ENCODE assay signal across 8 cellular contexts in the genomic region with DNA sequence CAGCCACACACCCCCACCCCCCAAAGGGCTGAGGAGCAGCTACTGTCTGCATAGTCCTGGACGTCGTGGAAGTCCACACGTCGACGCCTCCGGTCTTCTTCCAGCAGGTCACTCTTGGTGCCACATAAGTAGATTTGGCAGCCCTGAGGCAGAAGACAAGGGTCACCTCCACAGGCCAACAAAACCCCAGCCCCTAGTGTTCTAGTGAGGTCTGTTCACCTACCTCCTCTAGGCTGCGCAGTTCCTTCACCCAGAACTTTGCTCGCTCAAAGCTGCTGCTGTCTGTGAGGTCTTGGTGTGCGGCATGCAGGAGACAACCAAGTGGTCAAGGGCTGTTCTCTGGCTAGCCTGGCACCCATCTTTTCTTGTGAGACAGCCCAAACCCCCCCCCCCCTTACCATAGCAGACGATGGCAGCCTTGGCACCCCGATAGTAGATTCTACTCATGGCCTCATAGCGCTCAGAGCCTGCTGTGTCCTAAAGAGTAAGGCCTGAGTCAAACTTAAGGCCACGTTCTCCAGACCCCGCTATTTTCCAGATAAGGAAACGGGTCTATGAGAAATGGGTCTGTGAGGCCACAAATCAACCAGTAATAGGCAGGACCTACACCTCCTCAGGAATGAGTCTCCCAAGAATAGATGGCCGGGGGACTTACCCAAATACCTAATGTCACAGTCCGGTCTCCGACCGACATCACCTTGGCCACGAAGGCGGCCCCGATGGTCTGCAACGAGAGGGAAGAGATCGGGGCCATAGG. TPM values are rescaled to one million over a fixed set of nuclear protein-coding genes. Genes with fewer than 3 reads are reported as not detected.
DNase-seq lines count a peak whose midpoint lies in the region; ATAC-seq and TF ChIP-seq lines count a peak whose summit lies in the region.

No MANE protein-coding gene starts in this region.

- 37 to 39% methylated on average over 24 of the region's 24 CpGs for WGBS in lung, 2 donors

- H3K36me3 Mint-ChIP-seq in brain: peaks cover 38% of the 10 kb centered on the region

- peak overlapping the region; percentile 92 to 98 (median 95) for H3K4me3 Mint-ChIP-seq in brain

- peaks cover 23% of the 10 kb centered on the region for H3K4me1 ChIP-seq in Loucy (ENCODE audit: insufficient read depth, low read length, poor library complexity, severe bottlenecking)
- H3K4me1 ChIP-seq in lung (ENCODE audit: control insufficient read depth in 2 of 2, insufficient read depth in 2 of 2, low read length in 2 of 2): peaks cover 11 to 33% of the 10 kb centered on the region in 2 donors

- H3K27me3 ChIP-seq in Loucy (ENCODE audit: insufficient read depth, low read length, poor library complexity, severe bottlenecking) (no peaks in the 10 kb centered on the region), lung (ENCODE audit: control insufficient read depth, insufficient read depth) (no peaks in the 10 kb centered on the region)

- H3K9me3 Mint-ChIP-seq in brain: no peaks in the 10 kb centered on the region

- DNase-seq in COLO668 (lab: John Stamatoyannopoulos, UW; ENCODE audit: unreplicated experiment) (peak; percentile 6), lung (ENCODE audit: low spot score) (no peak), NCI-H2081 treated with DMSO at 0.1 percent for 48 hours (lab: John Stamatoyannopoulos, UW) (no peak), activated gamma-delta T cell treated with Interleukin-2 at 50 U/mL for 16 hours (no peak), sciatic nerve (ENCODE audit: low spot score) (no peak)

- H3K79me2 ChIP-seq in Loucy (ENCODE audit: insufficient read depth, low read length): peaks cover 46% of the 10 kb centered on the region

- peak overlapping the region; percentile 77; the same call in 1 of the 2 replicates for H2AFZ ChIP-seq in Loucy (ENCODE audit: low read length)

- H3K4me3 ChIP-seq in Loucy (ENCODE audit: low read length, poor library complexity, severe bottlenecking) (peak overlapping the region; percentile 87), lung (peak overlapping the region; percentile 82)

- peaks cover 55% of the 10 kb centered on the region for H3K4me1 Mint-ChIP-seq in brain

- peak overlapping the region; percentile 69 to 93 (median 86) for H3K27ac Mint-ChIP-seq in brain

- peak overlapping the region in 1 of 2 donors; percentile 79 for H3K27ac ChIP-seq in lung (ENCODE audit: low read depth in 1 of 2, low read length in 1 of 2)

- H3K36me3 ChIP-seq in Loucy (ENCODE audit: insufficient read depth, low read length) (no peaks in the 10 kb centered on the region; the same call in 1 of the 2 replicates), lung (ENCODE audit: control insufficient read depth in 2 of 2, insufficient read depth in 2 of 2, low read length in 2 of 2) (peaks cover 4 to 19% of the 10 kb centered on the region in 2 donors)

- TF ChIP-seq CTCF in Loucy (conservative IDR thresholded peaks at IDR 0.05; ENCODE audit: low read length) (no peak), brain (conservative IDR thresholded peaks at IDR 0.05) (no peak), lung (IDR thresholded peaks at IDR 0.05; ENCODE audit: control extremely low read depth, extremely low read depth) (no peak)

- intact Hi-C loops in sciatic nerve (cut with DNase I): loop anchor here (5.0 kb wide), 1 partner anchor 175 kb away; no protein-coding TSS in a partner anchor

- no peaks in the 10 kb centered on the region for H3K9me3 ChIP-seq in Loucy (ENCODE audit: insufficient read depth, low read depth, low read length)
- no peaks in the 10 kb centered on the region for H3K9me3 ChIP-seq in lung (ENCODE audit: control insufficient read depth in 2 of 2, insufficient read depth in 1 of 2, low read length in 1 of 2)

- peak overlapping the region; percentile 79 for H3K4me2 ChIP-seq in Loucy (ENCODE audit: low read depth, low read length, poor library complexity, severe bottlenecking)

- ATAC-seq in lung (ENCODE audit: insufficient read depth, low FRiP score) (no peak), sciatic nerve (no peak), GM18867 (IDR thresholded peaks at IDR 0.05; ENCODE audit: unreplicated experiment) (no peak)

- H3K27me3 Mint-ChIP-seq in brain: no peaks in the 10 kb centered on the region

- H3F3A ChIP-seq in Loucy (ENCODE audit: low read depth): no peaks in the 10 kb centered on the region

- H4K20me1 ChIP-seq in Loucy (ENCODE audit: insufficient read depth, low read length, poor library complexity, severe bottlenecking): peaks cover 6% of the 10 kb centered on the region

- no peaks in the 10 kb centered on the region for H3K9me2 ChIP-seq in Loucy (replicated peaks; ENCODE audit: low read depth, low read length)

- H3K9ac ChIP-seq in Loucy (ENCODE audit: low read depth, low read length, poor library complexity, severe bottlenecking): peak overlapping the region; percentile 89

RNA-seq across cellular contexts. Expression of gene RAB24, which starts 1.0 kb away (rescaled TPM):
- polyA plus RNA-seq in brain (ENCODE audit: insufficient read depth, low read depth, low replicate concordance): 17.3 TPM
- total RNA-seq in lung: 10 to 100 TPM; 25.9 to 29.5 TPM
- polyA plus RNA-seq in lung: 10 to 100 TPM; 55.4 to 76.6 TPM
- total RNA-seq in sciatic nerve: 24.4 TPM

RNA-seq across cellular contexts. Expression of gene PRELID1, which starts 1.1 kb away (rescaled TPM):
- polyA plus RNA-seq in brain (ENCODE audit: insufficient read depth, low read depth, low replicate concordance) (96.8 TPM), lung (100 to 1,000 TPM; 133 to 236 TPM)
- total RNA-seq in lung (100 to 1,000 TPM in 1 of 2 donors, 10 to 100 TPM in 1; 43.3 to 134 TPM), sciatic nerve (50.1 TPM)

RNA-seq across cellular contexts. Expression of gene MXD3, which starts 9.2 kb away (rescaled TPM):
- polyA plus RNA-seq in brain (ENCODE audit: insufficient read depth, low read depth, low replicate concordance): 48.9 TPM
- 1 to 10 TPM; 7.4 to 8.4 TPM for total RNA-seq in lung
- polyA plus RNA-seq in lung: 10 to 100 TPM; 17.5 to 29.0 TPM
- 9.9 TPM for total RNA-seq in sciatic nerve

RNA-seq across cellular contexts. Expression of gene LMAN2, which starts 48.9 kb away (rescaled TPM):
- polyA plus RNA-seq in brain (ENCODE audit: insufficient read depth, low read depth, low replicate concordance) (130 TPM), lung (100 to 1,000 TPM; 101 to 316 TPM)
- total RNA-seq in lung (100 to 1,000 TPM; 179 to 183 TPM), sciatic nerve (70.0 TPM)

RNA-seq across cellular contexts. Expression of gene RGS14, which starts 55.2 kb away (rescaled TPM):
- polyA plus RNA-seq in brain (ENCODE audit: insufficient read depth, low read depth, low replicate concordance): 10.7 TPM
- total RNA-seq in lung: 10 to 100 TPM in 1 of 2 donors, 1 to 10 TPM in 1; 9.3 to 28.8 TPM
- polyA plus RNA-seq in lung: 10 to 100 TPM; 17.3 to 32.8 TPM
- 9.3 TPM for total RNA-seq in sciatic nerve
